Comparison of ENCODE assay signal across 8 cellular contexts in the genomic region with DNA sequence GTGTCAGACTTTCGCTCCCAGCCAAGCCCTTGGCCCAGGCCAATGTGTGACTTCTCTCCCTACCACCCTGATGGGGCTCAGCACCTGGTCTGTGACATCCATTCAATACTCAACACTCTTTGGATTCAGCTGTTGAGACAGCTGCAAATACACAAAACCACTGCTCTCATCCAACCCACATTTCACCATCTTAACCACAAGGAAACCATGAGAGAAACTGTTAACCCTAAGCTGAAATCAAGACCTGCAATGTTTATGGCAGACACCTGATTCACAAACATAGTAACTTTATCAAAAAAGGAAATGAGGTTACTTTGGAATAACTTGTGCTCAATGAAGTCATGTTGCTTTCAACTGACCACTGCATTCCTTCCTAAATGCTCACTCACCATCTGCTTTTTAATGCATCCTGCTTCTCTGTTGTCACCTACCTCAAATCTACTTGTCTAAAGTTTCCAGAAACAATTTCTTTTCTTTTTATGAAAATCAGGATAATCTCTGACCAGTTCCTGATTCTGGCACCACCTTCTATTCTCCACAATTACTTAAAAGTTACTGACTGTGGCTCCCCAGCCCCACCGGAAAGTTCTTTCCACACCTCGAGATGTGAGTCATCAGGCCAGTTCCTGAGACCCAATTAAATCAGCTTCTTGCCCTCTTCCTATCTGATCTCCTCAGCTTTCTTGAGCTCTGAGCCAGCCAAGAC.
DNase-seq lines count a peak whose midpoint lies in the region; ATAC-seq lines count a peak whose summit lies in the region.

No MANE protein-coding gene starts in this region.

- in situ Hi-C loops in ACHN (cut with HindIII; ENCODE audit: low pct_ligation_motif_present, low pct_unique_long_range_greater_than_20kb, low sequenced_read_pairs), result no loop called here

- ATAC-seq in GM19452 (IDR thresholded peaks at IDR 0.05; ENCODE audit: unreplicated experiment) (peak; percentile 85), GM21447 (IDR thresholded peaks at IDR 0.05; ENCODE audit: unreplicated experiment) (no peak), GM19467 (IDR thresholded peaks at IDR 0.05; ENCODE audit: unreplicated experiment) (no peak)

- peak; percentile 93 for DNase-seq in ACHN
- peak; percentile 78 for DNase-seq in MV-4-11 (lab: John Stamatoyannopoulos, UW)
- DNase-seq in dermis blood vessel endothelial cell, result peak; percentile 85
- DNase-seq in NCI-H2029 (lab: John Stamatoyannopoulos, UW), result no peak
- DNase-seq in cerebellar cortex (ENCODE audit: low spot score), result no peak

Comparison
In these comparisons a context has a peak if more than half of its experiments do, and no peak if none do; other contexts are left out.
1. DNase-seq: peak in ACHN (single experiment), MV-4-11 (single experiment) and dermis blood vessel endothelial cell (single experiment); none in NCI-H2029 (single experiment) and cerebellar cortex (single experiment).